Comparison of ENCODE assay signal across 30 cellular contexts in the genomic region with DNA sequence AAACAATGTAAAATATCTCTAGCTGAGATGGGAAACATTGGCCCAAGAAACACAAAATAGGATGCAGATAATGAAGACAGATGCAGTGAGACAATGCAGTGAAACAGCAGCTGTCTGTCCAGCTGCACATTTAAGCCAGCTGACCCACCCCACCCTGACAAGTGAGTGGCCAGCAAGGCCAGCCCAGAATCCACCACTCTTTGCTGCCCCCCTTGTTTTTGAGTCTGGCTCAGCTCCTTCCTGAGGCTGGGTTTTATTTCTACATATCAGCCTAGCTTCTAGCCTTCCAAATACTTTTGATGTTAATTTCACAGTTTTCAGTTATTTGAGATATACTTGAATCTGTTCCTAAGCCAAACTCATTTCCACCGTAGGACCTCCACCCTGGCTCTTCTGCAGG.
"Had no signal": no experiment of that assay in that cellular context is flagged by ENCODE, and none has a peak within 500 bp of the region (broad histone marks: within the 10 kb centered on the region; RNA-seq: fewer than 3 reads in every experiment).

No MANE protein-coding gene starts in this region.

- H3K4me1 ChIP-seq: foreskin keratinocyte, pancreas, prostate gland, stomach had no signal

- H3K9me3 Mint-ChIP-seq: activated naive CD4-positive, alpha-beta T cell treated with anti-CD3 and anti-CD28 coated beads, Interleukin-2, amount 10 ng/mL, durations not matched to agents 7 days and 5 days; activated naive CD8-positive, alpha-beta T cell treated with anti-CD3 and anti-CD28 coated beads, Interleukin-2, amount 10 ng/mL, durations not matched to agents 7 days and 5 days; activated T-helper 1 cell treated with anti-CD3 and anti-CD28 coated beads, Interleukin-12 subunit alpha, Interleukin-12 subunit beta, Interleukin-2, Interleukin-4 antibody, amounts not matched to agents 30 ng/mL and 10 ng/mL and 1 ng/mL, durations not matched to agents 14 hours and 24 hours and 36 hours; effector memory CD8-positive, alpha-beta T cell; naive B cell; nephron progenitor cell had no signal

- H3K4me1 Mint-ChIP-seq: activated naive CD4-positive, alpha-beta T cell treated with anti-CD3 and anti-CD28 coated beads, Interleukin-2, amount 10 ng/mL, durations not matched to agents 7 days and 5 days; activated naive CD8-positive, alpha-beta T cell treated with anti-CD3 and anti-CD28 coated beads, Interleukin-2, amount 10 ng/mL, durations not matched to agents 7 days and 5 days; nephron progenitor cell had no signal

- DNase-seq: activated CD4-positive, alpha-beta T cell treated with anti-CD3 and anti-CD28 coated beads for 48 hours; activated CD4-positive, alpha-beta T cell treated with anti-CD3 and anti-CD28 coated beads, Interleukin-2, amount 50 U/mL, for 48 hours; activated CD8-positive, alpha-beta memory T cell treated with anti-CD3 and anti-CD28 coated beads, Interleukin-2, amount 50 U/mL, for 4 hours; activated gamma-delta T cell; activated naive CD4-positive, alpha-beta T cell treated with anti-CD3 and anti-CD28 coated beads, Interleukin-2, amount 10 ng/mL, durations not matched to agents 7 days and 5 days; activated naive CD8-positive, alpha-beta T cell treated with anti-CD3 and anti-CD28 coated beads, Interleukin-2, amount 10 ng/mL, durations not matched to agents 7 days and 5 days; activated T-cell treated with anti-CD3 and anti-CD28 coated beads, Interleukin-2, amount 50 U/mL, for 1 hour; amniotic stem cell; brain microvascular endothelial cell; cortex of kidney; effector memory CD8-positive, alpha-beta T cell; erythroblast; foreskin keratinocyte; kidney glomerular epithelial cell; mucosa of descending colon; naive B cell; nephron progenitor cell; nucleus accumbens; pancreas; retina; small intestine; stimulated activated CD4-positive, alpha-beta T cell treated with anti-CD3 and anti-CD28 coated beads, Interleukin-1b, Interleukin-23, amount 100 ng/mL, for 48 hours; stimulated activated naive B cell treated with anti-CD40 and anti-IgM and Interleukin-4, amounts not matched to agents 10 μg/mL and 1 μg/mL and 100 μg/mL, for 72 hours; stomach had no signal

- H3K9me3 ChIP-seq: mucosa of descending colon, pancreas, prostate gland, stomach had no signal

- H3K27me3 ChIP-seq: brain microvascular endothelial cell, foreskin keratinocyte, pancreas, stomach, tibial nerve had no signal

- H3K36me3 Mint-ChIP-seq: activated naive CD4-positive, alpha-beta T cell treated with anti-CD3 and anti-CD28 coated beads, Interleukin-2, amount 10 ng/mL, durations not matched to agents 7 days and 5 days; activated naive CD8-positive, alpha-beta T cell treated with anti-CD3 and anti-CD28 coated beads, Interleukin-2, amount 10 ng/mL, durations not matched to agents 7 days and 5 days; naive B cell had no signal

- H3K4me3 Mint-ChIP-seq: activated naive CD4-positive, alpha-beta T cell treated with anti-CD3 and anti-CD28 coated beads, Interleukin-2, amount 10 ng/mL, durations not matched to agents 7 days and 5 days; activated naive CD8-positive, alpha-beta T cell treated with anti-CD3 and anti-CD28 coated beads, Interleukin-2, amount 10 ng/mL, durations not matched to agents 7 days and 5 days; activated T-helper 1 cell treated with anti-CD3 and anti-CD28 coated beads, Interleukin-12 subunit alpha, Interleukin-12 subunit beta, Interleukin-2, Interleukin-4 antibody, amounts not matched to agents 30 ng/mL and 10 ng/mL and 1 ng/mL, durations not matched to agents 14 hours and 24 hours and 36 hours; effector memory CD8-positive, alpha-beta T cell; naive B cell; nephron progenitor cell; stimulated activated naive B cell treated with anti-CD40 and anti-IgM and Interleukin-4, amounts not matched to agents 10 μg/mL and 1 μg/mL and 100 μg/mL, for 72 hours had no signal

- H3K27ac Mint-ChIP-seq: activated naive CD4-positive, alpha-beta T cell treated with anti-CD3 and anti-CD28 coated beads, Interleukin-2, amount 10 ng/mL, durations not matched to agents 7 days and 5 days; activated naive CD8-positive, alpha-beta T cell treated with anti-CD3 and anti-CD28 coated beads, Interleukin-2, amount 10 ng/mL, durations not matched to agents 7 days and 5 days; activated T-helper 1 cell treated with anti-CD3 and anti-CD28 coated beads, Interleukin-12 subunit alpha, Interleukin-12 subunit beta, Interleukin-2, Interleukin-4 antibody, amounts not matched to agents 30 ng/mL and 10 ng/mL and 1 ng/mL, durations not matched to agents 14 hours and 24 hours and 36 hours; effector memory CD8-positive, alpha-beta T cell; nephron progenitor cell; stimulated activated naive B cell treated with anti-CD40 and anti-IgM and Interleukin-4, amounts not matched to agents 10 μg/mL and 1 μg/mL and 100 μg/mL, for 72 hours had no signal

- H3K36me3 ChIP-seq: brain microvascular endothelial cell, pancreas, prostate gland, stomach, tibial nerve had no signal

- ATAC-seq: effector memory CD8-positive, alpha-beta T cell; foreskin keratinocyte; left lobe of liver; mucosa of descending colon; pancreas; sciatic nerve; stimulated activated naive B cell treated with anti-CD40 and anti-IgM and Interleukin-4, amounts not matched to agents 10 μg/mL and 1 μg/mL and 100 μg/mL, for 72 hours had no signal

- H3K27ac ChIP-seq: brain microvascular endothelial cell, foreskin keratinocyte, pancreas, prostate gland, stomach, tibial nerve, VCaP had no signal

- H3K4me3 ChIP-seq: mucosa of descending colon, pancreas, prostate gland, stomach, tibial nerve had no signal

- H3K27me3 Mint-ChIP-seq: naive B cell; stimulated activated naive B cell treated with anti-CD40 and anti-IgM and Interleukin-4, amounts not matched to agents 10 μg/mL and 1 μg/mL and 100 μg/mL, for 72 hours had no signal
